In the genomic region with DNA sequence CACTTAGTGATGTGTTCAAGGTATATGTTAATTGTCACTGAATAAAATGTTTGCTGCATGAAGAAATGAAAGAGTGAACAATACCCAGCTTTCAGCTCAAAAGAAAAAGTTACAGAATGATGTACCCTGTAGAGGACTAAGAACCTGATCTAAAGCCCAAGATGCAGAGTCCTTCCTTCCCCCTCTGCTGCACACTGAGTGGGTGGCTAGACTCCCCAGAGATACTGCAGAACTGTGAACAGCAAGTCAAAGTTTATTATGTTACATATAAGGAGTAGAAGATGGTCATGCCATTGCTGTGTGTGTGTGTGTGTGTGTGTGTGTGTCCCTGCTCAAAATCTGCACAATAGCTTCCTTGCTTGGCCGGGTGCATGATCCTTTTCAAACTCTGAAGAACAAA, we compare ENCODE assay signal across 29 cellular contexts.
"Had no signal": no experiment of that assay in that cellular context is flagged by ENCODE, and none has a peak within 500 bp of the region (broad histone marks: within the 10 kb centered on the region; RNA-seq: fewer than 3 reads in every experiment).

No MANE protein-coding gene starts in this region.

- H3K27me3 Mint-ChIP-seq: dendritic cell treated with granulocyte-macrophage colony-stimulating factor and Interleukin-4, amounts not matched to agents 40 ng/mL and 50 ng/mL, for 4 days; effector memory CD8-positive, alpha-beta T cell had no signal

- H3K9me3 ChIP-seq: colonic mucosa, esophagus muscularis mucosa, gastrocnemius medialis, gastroesophageal sphincter had no signal

- H3K4me1 Mint-ChIP-seq: endodermal cell had no signal

- H3K4me3 Mint-ChIP-seq: dendritic cell treated with granulocyte-macrophage colony-stimulating factor and Interleukin-4, amounts not matched to agents 40 ng/mL and 50 ng/mL, for 4 days; effector memory CD8-positive, alpha-beta T cell; endodermal cell had no signal

- DNase-seq: colonic mucosa; cortex of kidney; dermis blood vessel endothelial cell; dorsolateral prefrontal cortex; effector CD4-positive, alpha-beta T cell; effector CD8-positive, alpha-beta T cell; effector memory CD4-positive, alpha-beta T cell; effector memory CD8-positive, alpha-beta T cell; endodermal cell; erythroblast; esophagus squamous epithelium; foreskin fibroblast; foreskin keratinocyte; foreskin melanocyte; gastrocnemius medialis; glutamatergic neuron; head of caudate nucleus; heart left ventricle; heart right ventricle had no signal

- FAIRE-seq: colon, endometrium, endothelial cell of umbilical vein, frontal cortex had no signal

- H3K4me3 ChIP-seq: colonic mucosa, coronary artery, dorsolateral prefrontal cortex, esophagus muscularis mucosa, esophagus squamous epithelium, gastrocnemius medialis, gastroesophageal sphincter, heart left ventricle, heart right ventricle had no signal

- ATAC-seq: effector memory CD8-positive, alpha-beta T cell; esophagus mucosa; foreskin keratinocyte; gastrocnemius medialis; gastroesophageal sphincter; heart left ventricle; heart right ventricle had no signal

- H3K4me1 ChIP-seq: colonic mucosa, esophagus muscularis mucosa, esophagus squamous epithelium, foreskin keratinocyte, gastrocnemius medialis, gastroesophageal sphincter, heart left ventricle, heart right ventricle had no signal

- H3K27ac ChIP-seq: colonic mucosa, coronary artery, dorsolateral prefrontal cortex, epithelial cell of prostate, esophagus muscularis mucosa, esophagus squamous epithelium, foreskin keratinocyte, gastrocnemius medialis, gastroesophageal sphincter, heart left ventricle, heart right ventricle had no signal

- H3K36me3 ChIP-seq: colonic mucosa, esophagus muscularis mucosa, gastrocnemius medialis had no signal

- H3K27me3 ChIP-seq: colonic mucosa, dorsolateral prefrontal cortex, esophagus muscularis mucosa, esophagus squamous epithelium, foreskin keratinocyte, gastrocnemius medialis, gastroesophageal sphincter, heart left ventricle, heart right ventricle had no signal

- H3K27ac Mint-ChIP-seq: dendritic cell treated with granulocyte-macrophage colony-stimulating factor and Interleukin-4, amounts not matched to agents 40 ng/mL and 50 ng/mL, for 4 days; effector memory CD8-positive, alpha-beta T cell; endodermal cell had no signal
